Comparison of ENCODE assay signal across 8 cellular contexts in the genomic region with DNA sequence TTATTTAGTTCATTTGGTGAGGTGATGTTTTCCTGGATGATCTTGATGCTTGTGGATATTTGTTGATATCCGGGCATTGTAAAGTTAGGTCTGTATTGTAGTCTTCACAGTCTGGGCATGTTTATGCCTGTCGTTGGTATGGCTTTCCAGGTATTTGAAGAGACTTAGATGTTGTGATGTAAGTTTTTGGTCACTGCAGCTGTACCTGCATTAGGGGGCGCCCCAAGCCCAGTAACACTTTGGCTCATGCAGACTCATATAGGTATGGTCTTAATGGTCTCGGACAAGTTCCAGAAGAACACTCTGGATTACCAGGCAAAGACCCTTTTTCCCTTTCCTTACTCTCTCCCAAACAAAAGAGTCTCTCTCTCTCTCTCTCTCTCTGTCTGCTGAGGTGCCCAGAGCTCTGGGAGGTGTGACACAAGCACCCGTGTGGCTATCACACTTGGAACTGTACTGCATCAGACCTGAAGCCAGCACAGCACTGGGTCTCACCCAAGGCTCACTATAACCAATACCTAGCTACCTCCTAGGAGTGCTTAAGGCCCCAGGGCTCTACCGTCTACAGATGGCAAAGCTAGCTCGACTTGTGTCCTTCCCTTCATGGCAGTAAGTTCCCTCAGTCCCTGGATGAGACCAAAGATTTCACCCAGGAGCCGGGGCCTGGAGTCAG.
DNase-seq lines count a peak whose midpoint lies in the region; ATAC-seq and TF ChIP-seq lines count a peak whose summit lies in the region.

No MANE protein-coding gene starts in this region.

- peak; percentile 54 to 83 for TF ChIP-seq CTCF in mammary epithelial cell (conservative IDR thresholded peaks at IDR 0.05 in 1 of 2, IDR thresholded peaks at IDR 0.05 in 1 of 2; ENCODE audit: extremely low read depth in 1 of 2, insufficient read depth in 1 of 2, low read depth in 1 of 2, low read length in 2 of 2)

- no peak overlapping the region for H3K18ac ChIP-seq in trophoblast cell (ENCODE audit: low read length)

- H3K4ac ChIP-seq in trophoblast cell (ENCODE audit: low read depth, low read length) = no peak overlapping the region

- H3K79me1 ChIP-seq in trophoblast cell (ENCODE audit: low read length) = no peaks in the 10 kb centered on the region

- dilution Hi-C loops in mammary epithelial cell (cut with HindIII; ENCODE audit: low sequenced_read_pairs) = no loop called here

- H2AFZ ChIP-seq in mammary epithelial cell (ENCODE audit: low read depth, low read length) = peak overlapping the region; percentile 58
- H2AFZ ChIP-seq in trophoblast cell (ENCODE audit: insufficient read depth, low read length, poor library complexity) = no peak overlapping the region

- in situ Hi-C loops in KBM-7 (cut with MboI; ENCODE audit: low pct_unique_long_range_greater_than_20kb, low sequenced_read_pairs) = no loop called here
- in situ Hi-C loops in mammary epithelial cell (cut with MboI; ENCODE audit: low sequenced_read_pairs in 2 of 2) = no loop called here

- no peak overlapping the region for H4K12ac ChIP-seq in trophoblast cell (ENCODE audit: low read depth, low read length)

- H2BK5ac ChIP-seq in trophoblast cell (ENCODE audit: low read depth, low read length, poor library complexity) = no peak overlapping the region

- no peak overlapping the region for H4K8ac ChIP-seq in trophoblast cell (ENCODE audit: low read depth, low read length)

- H4K20me1 ChIP-seq in mammary epithelial cell (ENCODE audit: insufficient read depth, low read length) = no peaks in the 10 kb centered on the region

- H3K27me3 ChIP-seq in mammary epithelial cell (ENCODE audit: insufficient read depth, low read length) = no peaks in the 10 kb centered on the region
- H3K27me3 ChIP-seq in trophoblast cell (ENCODE audit: insufficient read depth, low read length) = no peaks in the 10 kb centered on the region

- no peak overlapping the region for H3K23ac ChIP-seq in trophoblast cell (ENCODE audit: low read length)

- WGBS in mammary epithelial cell (ENCODE audit: low coverage, missing lambda C conversion rate) = 56% methylated on average over 8 of the region's 8 CpGs
- WGBS in trophoblast cell (ENCODE audit: extremely low coverage, insufficient coverage, insufficient read length) = no CpG with 5 or more reads among the region's 8 CpGs

- DNase-seq in NCI-H2081 (lab: John Stamatoyannopoulos, UW) (peak; percentile 4 to 37), NCI-H2081 treated with DMSO at 0.1 percent for 48 hours (lab: John Stamatoyannopoulos, UW) (no peak), KBM-7 (peak; percentile 27), mammary epithelial cell (peak; percentile 65), trophoblast cell (peak; percentile 38 to 72), NCI-H226 (no peak)
- no peak for DNase-seq in activated naive CD4-positive, alpha-beta T cell treated with Interleukin-2 at 50 U/mL for 16 hours

- H3K9ac ChIP-seq in mammary epithelial cell (ENCODE audit: insufficient read depth, low read length) (no peak overlapping the region), trophoblast cell (ENCODE audit: low read length) (no peak overlapping the region)

- no peak overlapping the region for H3K14ac ChIP-seq in trophoblast cell (ENCODE audit: low read length)

- H3K9me3 ChIP-seq in mammary epithelial cell (replicated peaks; ENCODE audit: insufficient read depth, low read length) (no peaks in the 10 kb centered on the region), trophoblast cell (ENCODE audit: insufficient read depth, low read depth, low read length) (no peaks in the 10 kb centered on the region)

- intact Hi-C loops in mammary epithelial cell (cut with micrococcal nuclease) = loop anchor here (1.0 to 10.0 kb wide), 7 partner anchors 90 to 1767 kb away; partner anchors contain the start of gene ATXN7L3B

- ATAC-seq in HG03460 (IDR thresholded peaks at IDR 0.05; ENCODE audit: unreplicated experiment) = no peak

- no peaks in the 10 kb centered on the region for H3K4me1 ChIP-seq in mammary epithelial cell (ENCODE audit: insufficient read depth, low read length)
- H3K4me1 ChIP-seq in trophoblast cell (ENCODE audit: control insufficient read depth in 1 of 2, insufficient read depth in 2 of 2, low read length in 2 of 2) = no peaks in the 10 kb centered on the region

- no peak overlapping the region for H2AK5ac ChIP-seq in trophoblast cell (ENCODE audit: low read length)

- H3K36me3 ChIP-seq in mammary epithelial cell (ENCODE audit: insufficient read depth, low read length) (no peaks in the 10 kb centered on the region), trophoblast cell (ENCODE audit: control insufficient read depth in 1 of 2, insufficient read depth in 2 of 2, low read length in 2 of 2) (no peaks in the 10 kb centered on the region)

- no peak overlapping the region for H3K4me2 ChIP-seq in mammary epithelial cell (ENCODE audit: insufficient read depth, low read depth, low read length)
- H3K4me2 ChIP-seq in trophoblast cell (ENCODE audit: low read length) = no peak overlapping the region

- H2BK12ac ChIP-seq in trophoblast cell (ENCODE audit: low read length) = no peak overlapping the region

- H4K91ac ChIP-seq in trophoblast cell (ENCODE audit: low read depth, low read length) = no peak overlapping the region

- no TSS peak for BruUV-seq in mammary epithelial cell (replicated peaks; lab: Mats Ljungman, UMichigan)

- CTCF ChIA-PET in mammary epithelial cell (lab: Charles Lee; ENCODE audit: low non-redundant PET) = interaction anchor here (0.6 kb wide), 1 partner anchor 300 kb away, joined by 4 read pairs; no protein-coding TSS in a partner anchor

- H3K79me2 ChIP-seq in mammary epithelial cell (ENCODE audit: insufficient read depth, low read length) = no peaks in the 10 kb centered on the region
- no peaks in the 10 kb centered on the region for H3K79me2 ChIP-seq in trophoblast cell (ENCODE audit: control insufficient read depth, insufficient read depth, low read length, poor library complexity)

- H3K27ac ChIP-seq in mammary epithelial cell (ENCODE audit: insufficient read depth, low read depth, low read length) = no peak overlapping the region
- no peak overlapping the region for H3K27ac ChIP-seq in trophoblast cell (ENCODE audit: low read depth, low read length)

- no peak overlapping the region for H3K4me3 ChIP-seq in mammary epithelial cell (replicated peaks in 1 of 3; ENCODE audit: insufficient read depth in 1 of 3, low read depth in 2 of 3, low read length in 3 of 3)
- no peak overlapping the region for H3K4me3 ChIP-seq in trophoblast cell (ENCODE audit: low read depth, low read length)

- H2BK120ac ChIP-seq in trophoblast cell (ENCODE audit: insufficient read depth, low read length, poor library complexity) = no peak overlapping the region

Comparison
In these comparisons a context has a peak if more than half of its experiments do, and no peak if none do; other contexts are left out.
1. DNase-seq: peak in NCI-H2081 (2 of 2), KBM-7 (single experiment), mammary epithelial cell (single experiment) and trophoblast cell (2 of 2); none in NCI-H2081 treated with DMSO at 0.1 percent for 48 hours (single experiment), NCI-H226 (single experiment) and activated naive CD4-positive, alpha-beta T cell treated with Interleukin-2 at 50 U/mL for 16 hours (single experiment).